ENCODE assay signal across 8 cellular contexts in the genomic region with DNA sequence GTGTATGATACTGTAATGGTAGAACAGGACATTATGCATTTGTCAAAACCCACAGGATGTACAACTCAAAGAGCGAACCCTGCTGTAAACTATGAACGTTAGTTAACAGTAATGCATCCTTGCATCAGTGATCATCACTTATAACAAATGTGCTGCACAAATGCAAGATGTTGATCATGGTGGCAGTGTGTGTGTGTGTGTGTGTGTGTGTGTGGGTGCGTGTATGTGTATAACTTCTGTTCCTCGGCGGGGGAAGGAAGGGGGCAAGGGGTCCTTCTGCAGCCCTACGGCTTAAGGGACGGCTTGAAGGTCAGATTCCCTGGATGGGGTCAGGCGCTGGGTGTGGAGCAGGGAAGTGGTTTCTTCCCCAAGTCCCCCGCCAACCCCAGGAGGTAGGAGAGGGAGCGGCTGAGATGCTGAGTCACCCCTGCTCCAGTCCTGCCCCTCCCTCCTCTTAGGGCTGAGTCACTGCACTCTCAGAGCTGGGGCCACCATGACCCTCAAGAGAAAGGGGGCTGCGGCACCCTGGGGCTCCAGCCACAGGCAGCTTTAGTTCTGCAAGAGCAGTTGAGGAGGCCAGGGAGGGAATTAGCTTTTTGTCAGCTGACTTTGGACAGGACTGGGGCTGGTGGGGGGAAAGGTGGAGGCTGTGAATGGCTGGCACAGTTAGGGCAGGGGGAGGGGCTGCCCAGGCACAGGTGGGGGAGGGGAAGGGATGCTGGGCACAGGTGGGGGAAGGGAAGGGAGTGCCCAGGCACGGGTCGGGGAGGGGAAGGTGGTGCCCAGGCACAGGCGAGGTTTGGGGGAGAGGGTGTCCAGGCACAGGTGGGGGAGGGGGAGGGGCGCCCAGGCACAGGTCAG. TPM values are rescaled to one million over a fixed set of nuclear protein-coding genes. Genes with fewer than 3 reads are reported as not detected.
DNase-seq lines count a peak whose midpoint lies in the region; TF ChIP-seq lines count a peak whose summit lies in the region.

No MANE protein-coding gene starts in this region.

- no peaks in the 10 kb centered on the region for H3K27me3 ChIP-seq in SK-N-SH (ENCODE audit: insufficient read depth)

- peak overlapping the region; percentile 77; the same call in 1 of the 2 replicates for H3K4me2 ChIP-seq in SK-N-SH

- no peaks in the 10 kb centered on the region for H3K9me3 ChIP-seq in SK-N-SH

- peak; percentile 82 for DNase-seq in activated CD8-positive, alpha-beta memory T cell treated with anti-CD3 and anti-CD28 coated beads for 24 hours
- DNase-seq in activated CD8-positive, alpha-beta memory T cell treated with anti-CD3 and anti-CD28 coated beads, Interleukin-2, amount 50 U/mL, for 48 hours = no peak
- no peak for DNase-seq in SK-N-SH
- peak; percentile 96 for DNase-seq in amniotic epithelial cell (ENCODE audit: low read depth)
- peak; percentile 87 for DNase-seq in iPS-NIHi11 (ENCODE audit: low spot score)
- peak; percentile 53 to 68 for DNase-seq in stimulated activated CD4-positive, alpha-beta T cell treated with anti-CD3 and anti-CD28 coated beads, Interleukin-2, amount 100 ng/mL, for 24 hours
- DNase-seq in NCI-H2029 treated with DMSO at 0.1 percent for 48 hours (lab: John Stamatoyannopoulos, UW) = no peak
- DNase-seq in SK-N-DZ (ENCODE audit: low spot score) = no peak

- no peak overlapping the region for H3K9ac ChIP-seq in SK-N-SH

- H3K79me2 ChIP-seq in SK-N-SH (ENCODE audit: insufficient read depth) = no peaks in the 10 kb centered on the region

- peaks cover 4 to 12% of the 10 kb centered on the region in 2 experiments; a peak in 2 of 4 replicates for H3K4me1 ChIP-seq in SK-N-SH (ENCODE audit: control insufficient read depth in 1 of 2, insufficient read depth in 2 of 2, low read depth in 1 of 2, low read length in 1 of 2)

- TF ChIP-seq EP300 in SK-N-SH (IDR thresholded peaks at IDR 0.05; ENCODE audit: borderline replicate concordance in 1 of 2, low read depth in 1 of 2, low read length in 1 of 2) = peak in 1 of 2 experiments; percentile 56; a peak in 1 of 4 replicates

- H3K36me3 ChIP-seq in SK-N-SH (replicated peaks in 1 of 2; ENCODE audit: control insufficient read depth in 1 of 2, insufficient read depth in 2 of 2, low read length in 1 of 2) = no peaks in the 10 kb centered on the region

- CTCF ChIA-PET in SK-N-SH (lab: Yijun Ruan, JAX) = interaction anchor here (0.6 to 2.4 kb wide), 4 partner anchors 8 to 80 kb away, joined by 3 to 16 read pairs (median 8); partner anchors contain the start of gene CTSD

- H2AFZ ChIP-seq in SK-N-SH (ENCODE audit: low read depth) = peak overlapping the region; percentile 20; the same call in 1 of the 2 replicates

- 36% methylated on average over 13 of the region's 15 CpGs for WGBS in SK-N-SH (ENCODE audit: low lambda C conversion rate)

- no peaks in the 10 kb centered on the region for H3F3A ChIP-seq in SK-N-SH (replicated peaks; ENCODE audit: insufficient read depth)

- no peaks in the 10 kb centered on the region for H4K20me1 ChIP-seq in SK-N-SH (ENCODE audit: insufficient read depth)

- H3K9me2 ChIP-seq in SK-N-SH = no peaks in the 10 kb centered on the region

- POLR2A ChIA-PET in SK-N-SH (lab: Yijun Ruan, JAX) = interaction anchor here (1.6 kb wide), 1 partner anchor 9 kb away, joined by 4 read pairs; the partner anchor contains the start of gene CTSD

- TF ChIP-seq CTCF in SK-N-SH (IDR thresholded peaks at IDR 0.05) = no peak

- H3K4me3 ChIP-seq in SK-N-SH (ENCODE audit: low read depth in 2 of 2, low read length in 1 of 2) = no peak overlapping the region

- TF ChIP-seq RAD21 in SK-N-SH (IDR thresholded peaks at IDR 0.05; ENCODE audit: low read length) = no peak

- peak overlapping the region; percentile 5 to 55; a peak in 3 of 4 replicates for H3K27ac ChIP-seq in SK-N-SH (ENCODE audit: low read depth in 2 of 2, low read length in 1 of 2)

TF ChIP-seq in SK-N-SH, 30 proteins besides CTCF, POLR2A, EP300 and RAD21:
- TF ChIP-seq TCF12 (IDR thresholded peaks at IDR 0.05) (peak; percentile 55), RXRA (IDR thresholded peaks at IDR 0.05; ENCODE audit: borderline replicate concordance, low read depth) (peak; percentile 41; the same call in 1 of the 2 replicates), JUND (IDR thresholded peaks at IDR 0.05) (peak; percentile 93), POLR2AphosphoS5 (IDR thresholded peaks at IDR 0.05; ENCODE audit: low read depth, low read length) (peak; percentile 16; the same call in 1 of the 2 replicates), NFIC (IDR thresholded peaks at IDR 0.05; ENCODE audit: borderline replicate concordance) (0 out of 2 replicates have a peak, but pooled peaks have one; percentile 15), FOSL2 (IDR thresholded peaks at IDR 0.05; ENCODE audit: borderline replicate concordance, low read depth) (peak; percentile 96), IRF3 (IDR thresholded peaks at IDR 0.05; ENCODE audit: low read depth, low read length) (no peak), ZBTB33 (IDR thresholded peaks at IDR 0.05; ENCODE audit: borderline replicate concordance, low read depth) (no peak)
- TF ChIP-seq, protein P1, sequence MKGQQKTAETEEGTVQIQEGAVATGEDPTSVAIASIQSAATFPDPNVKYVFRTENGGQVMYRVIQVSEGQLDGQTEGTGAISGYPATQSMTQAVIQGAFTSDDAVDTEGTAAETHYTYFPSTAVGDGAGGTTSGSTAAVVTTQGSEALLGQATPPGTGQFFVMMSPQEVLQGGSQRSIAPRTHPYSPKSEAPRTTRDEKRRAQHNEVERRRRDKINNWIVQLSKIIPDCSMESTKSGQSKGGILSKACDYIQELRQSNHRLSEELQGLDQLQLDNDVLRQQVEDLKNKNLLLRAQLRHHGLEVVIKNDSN (IDR thresholded peaks at IDR 0.05; ENCODE audit: borderline replicate concordance, low read depth) = 0 out of 2 replicates have a peak, but pooled peaks have one; percentile 40
TF ChIP-seq in SK-N-SH: peak in this region for 7.

RNA-seq across cellular contexts. Expression of gene CTSD, which starts 8.8 kb away (rescaled TPM):
- 93.0 and 187 TPM in 2 replicates for polyA plus RNA-seq in SK-N-SH (2012; rRNA removed)
- polyA plus RNA-seq in SK-N-SH (2012; cell fraction: cytosol; rRNA removed) = 58.5 and 113 TPM in 2 replicates
- polyA plus RNA-seq in SK-N-SH (2012; cell fraction: nucleus; rRNA removed) = 234 TPM in 2 replicates
- polyA plus RNA-seq in SK-N-DZ (2014; cell fraction: cytosol; rRNA removed) = 77.7 and 81.6 TPM in 2 replicates
- polyA plus RNA-seq in SK-N-DZ (2014; cell fraction: nucleus; rRNA removed) = 46.8 and 46.9 TPM in 2 replicates

RNA-seq across cellular contexts. Expression of gene IFITM10, which starts 22.1 kb away (rescaled TPM):
- 0.21 and 0.31 TPM in 2 replicates for polyA plus RNA-seq in SK-N-SH (2012; rRNA removed)
- polyA plus RNA-seq in SK-N-SH (2012; cell fraction: cytosol; rRNA removed) = 0.13 and 0.24 TPM in 2 replicates
- 1.0 and 1.2 TPM in 2 replicates for polyA plus RNA-seq in SK-N-SH (2012; cell fraction: nucleus; rRNA removed)
- not detected in 2 replicates for polyA plus RNA-seq in SK-N-DZ (2014; cell fraction: cytosol; rRNA removed)
- polyA plus RNA-seq in SK-N-DZ (2014; cell fraction: nucleus; rRNA removed) = not detected in 2 replicates

Comparison
In these comparisons a context has a peak if more than half of its experiments do, and no peak if none do; other contexts are left out.
1. DNase-seq: peak in activated CD8-positive, alpha-beta memory T cell treated with anti-CD3 and anti-CD28 coated beads for 24 hours (single experiment), amniotic epithelial cell (single experiment), iPS-NIHi11 (single experiment) and stimulated activated CD4-positive, alpha-beta T cell treated with anti-CD3 and anti-CD28 coated beads, Interleukin-2, amount 100 ng/mL, for 24 hours (2 of 2); none in activated CD8-positive, alpha-beta memory T cell treated with anti-CD3 and anti-CD28 coated beads, Interleukin-2, amount 50 U/mL, for 48 hours (single experiment), SK-N-SH (single experiment), NCI-H2029 treated with DMSO at 0.1 percent for 48 hours (single experiment) and SK-N-DZ (single experiment).